37 cellular contexts compared by ENCODE assay signal in genomic region chr2:240077442-240077841, GRCh38. TPM values are rescaled to one million over a fixed set of nuclear protein-coding genes. Genes with fewer than 3 reads are reported as not detected.
"Had no signal": no experiment of that assay in that cellular context is flagged by ENCODE, and none has a peak within 500 bp of the region (broad histone marks: within the 10 kb centered on the region; RNA-seq: fewer than 3 reads in every experiment).

No MANE protein-coding gene starts in this region.

- H3K9me3 Mint-ChIP-seq: type B pancreatic cell had no signal

- H3K9ac ChIP-seq: parathyroid adenoma had no signal

- H3K27me3 ChIP-seq: testis, tibial artery, upper lobe of right lung, uterus had no signal

- H3K4me3 ChIP-seq: psoas muscle, skin epidermis, smooth muscle cell, spleen, suprapubic skin, testis, tibial artery, transverse colon, upper lobe of right lung, uterus had no signal

- H3K79me2 ChIP-seq: parathyroid adenoma had no signal

- ATAC-seq: naive thymus-derived CD8-positive, alpha-beta T cell; natural killer cell treated with Interleukin-12 subunit alpha and Interleukin-12 subunit beta and Interleukin-15 and Interleukin-18, amount 100 ng/mL, for 72 hours; psoas muscle; right cardiac atrium; sciatic nerve; stimulated activated memory B cell treated with anti-CD40 and anti-IgM and Interleukin-4, amounts not matched to agents 10 μg/mL and 1 μg/mL and 100 μg/mL, for 72 hours; stimulated activated naive CD8-positive, alpha-beta T cell treated with anti-CD3 and anti-CD28 coated beads, Interleukin-15, amount 100 ng/mL, for 72 hours; stimulated activated naive CD8-positive, alpha-beta T cell treated with anti-CD3 and anti-CD28 coated beads, Interleukin-15, Interleukin-2, amounts not matched to agents 100 U/mL and 50 U/mL, for 24 hours; upper lobe of right lung had no signal

- H3K27me3 Mint-ChIP-seq: progenitor cell of endocrine pancreas had no signal

- H3K4me1 ChIP-seq: parathyroid adenoma, psoas muscle, spleen, suprapubic skin, testis, tibial artery, transverse colon, upper lobe of right lung, uterus had no signal

- H3K4me3 Mint-ChIP-seq: naive thymus-derived CD8-positive, alpha-beta T cell; natural killer cell treated with Interleukin-12 subunit alpha and Interleukin-12 subunit beta and Interleukin-15 and Interleukin-18, amount 100 ng/mL, for 72 hours; nephron progenitor cell; neural crest cell; stimulated activated memory B cell treated with anti-CD40 and anti-IgM and Interleukin-4, amounts not matched to agents 10 μg/mL and 1 μg/mL and 100 μg/mL, for 72 hours; stimulated activated naive CD8-positive, alpha-beta T cell treated with anti-CD3 and anti-CD28 coated beads, Interleukin-15, amount 100 ng/mL, for 72 hours; type B pancreatic cell had no signal

- H3K9me3 ChIP-seq: testis had no signal

- DNase-seq: naive thymus-derived CD8-positive, alpha-beta T cell; nephron progenitor cell; nucleus accumbens; posterior cingulate gyrus; psoas muscle; right cardiac atrium; spleen; stimulated activated CD4-positive, alpha-beta T cell treated with anti-CD3 and anti-CD28 coated beads, Interleukin-12 subunit alpha, Interleukin-12 subunit beta, amount 100 ng/mL, for 4 hours; stimulated activated CD4-positive, alpha-beta T cell treated with anti-CD3 and anti-CD28 coated beads, Interleukin-1b, Interleukin-23, amount 100 ng/mL, for 48 hours; stimulated activated CD4-positive, alpha-beta T cell treated with anti-CD3 and anti-CD28 coated beads, Interleukin-4, amount 100 ng/mL, for 1 hour; stimulated activated CD4-positive, alpha-beta T cell treated with anti-CD3 and anti-CD28 coated beads, Interleukin-4, amount 100 ng/mL, for 4 hours; stimulated activated CD8-positive, alpha-beta memory T cell treated with anti-CD3 and anti-CD28 coated beads, Interleukin-4, amount 100 ng/mL, for 48 hours; stimulated activated naive CD4-positive, alpha-beta T cell; stimulated activated naive CD8-positive, alpha-beta T cell treated with anti-CD3 and anti-CD28 coated beads, Interleukin-15, amount 100 ng/mL, for 72 hours; stimulated activated naive CD8-positive, alpha-beta T cell treated with anti-CD3 and anti-CD28 coated beads, Interleukin-15, Interleukin-2, amounts not matched to agents 100 U/mL and 50 U/mL, for 24 hours; substantia nigra; testis; tibial artery; transverse colon; upper lobe of right lung; uterus had no signal

- H3K27ac ChIP-seq: neutrophil, parathyroid adenoma, psoas muscle, skin epidermis, spleen, suprapubic skin, testis, tibial artery, transverse colon, upper lobe of right lung, uterus had no signal

- H3K36me3 Mint-ChIP-seq: type B pancreatic cell had no signal

- H3K4me1 Mint-ChIP-seq: naive thymus-derived CD8-positive, alpha-beta T cell; nephron progenitor cell; neural crest cell; stimulated activated memory B cell treated with anti-CD40 and anti-IgM and Interleukin-4, amounts not matched to agents 10 μg/mL and 1 μg/mL and 100 μg/mL, for 72 hours; stimulated activated naive CD8-positive, alpha-beta T cell treated with anti-CD3 and anti-CD28 coated beads, Interleukin-15, amount 100 ng/mL, for 72 hours had no signal

- H3K4me2 ChIP-seq: smooth muscle cell had no signal

- H3K27ac Mint-ChIP-seq: naive thymus-derived CD8-positive, alpha-beta T cell; natural killer cell treated with Interleukin-12 subunit alpha and Interleukin-12 subunit beta and Interleukin-15 and Interleukin-18, amount 100 ng/mL, for 72 hours; nephron progenitor cell; progenitor cell of endocrine pancreas; stimulated activated memory B cell treated with anti-CD40 and anti-IgM and Interleukin-4, amounts not matched to agents 10 μg/mL and 1 μg/mL and 100 μg/mL, for 72 hours; stimulated activated naive CD8-positive, alpha-beta T cell treated with anti-CD3 and anti-CD28 coated beads, Interleukin-15, amount 100 ng/mL, for 72 hours; type B pancreatic cell had no signal

- H2AFZ ChIP-seq: parathyroid adenoma had no signal

- H3K36me3 ChIP-seq: neutrophil, spleen, suprapubic skin, tibial artery, transverse colon, upper lobe of right lung, uterus had no signal

RNA-seq across cellular contexts. Expression of gene OR6B3, which starts 24.1 kb away (rescaled TPM):
- total RNA-seq: naive thymus-derived CD8-positive, alpha-beta T cell; natural killer cell treated with Interleukin-12 subunit alpha and Interleukin-12 subunit beta and Interleukin-15 and Interleukin-18, amount 100 ng/mL, for 72 hours; neural crest cell; omental fat pad; osteocyte; progenitor cell of endocrine pancreas; psoas muscle; renal cortical epithelial cell; right cardiac atrium; smooth muscle cell; spleen; suprapubic skin; transverse colon; upper lobe of right lung; urinary bladder; uterus had no signal
- polyA plus RNA-seq: naive thymus-derived CD8-positive, alpha-beta T cell; psoas muscle; right cardiac atrium; smooth muscle cell; spleen; thymus; urinary bladder had no signal

RNA-seq across cellular contexts. Expression of gene OR6B2, which starts 47.2 kb away (rescaled TPM):
- total RNA-seq: naive thymus-derived CD8-positive, alpha-beta T cell; natural killer cell treated with Interleukin-12 subunit alpha and Interleukin-12 subunit beta and Interleukin-15 and Interleukin-18, amount 100 ng/mL, for 72 hours; neural crest cell; omental fat pad; osteocyte; progenitor cell of endocrine pancreas; psoas muscle; renal cortical epithelial cell; right cardiac atrium; smooth muscle cell; spleen; suprapubic skin; testis; transverse colon; upper lobe of right lung; urinary bladder; uterus had no signal
- polyA plus RNA-seq: naive thymus-derived CD8-positive, alpha-beta T cell; psoas muscle; right cardiac atrium; smooth muscle cell; spleen; thymus; urinary bladder had no signal
